Comparison of ENCODE assay signal across 17 cellular contexts in genomic region chr19:35666251-35666913, GRCh38. TPM values are rescaled to one million over a fixed set of nuclear protein-coding genes. Genes with fewer than 3 reads are reported as not detected.
"Had no signal": no experiment of that assay in that cellular context is flagged by ENCODE, and none has a peak within 500 bp of the region (broad histone marks: within the 10 kb centered on the region; RNA-seq: fewer than 3 reads in every experiment).

TSS of gene UPK1A (plus strand) at chr19:35666517. CDS start at chr19:35666813, 296 bp downstream.

- H3K36me3 ChIP-seq: colonic mucosa, ovary, thyroid gland had no signal

- H3K4me3 ChIP-seq: colonic mucosa, ovary, thyroid gland had no signal

- H3K9me3 ChIP-seq: colonic mucosa, ovary, thyroid gland had no signal

- H3K27ac ChIP-seq: colonic mucosa, ovary, thyroid gland had no signal

- H3K9me3 Mint-ChIP-seq: activated CD4-positive, alpha-beta memory T cell treated with anti-CD3 and anti-CD28 coated beads for 36 hours; nephron; T-helper 2 cell treated with Interferon-gamma antibody and Interleukin-4, amounts not matched to agents 5 μg/mL and 100 μg/mL, for 36 hours had no signal

- H3K27me3 ChIP-seq: colonic mucosa, ovary, thyroid gland had no signal

- H3K4me3 Mint-ChIP-seq: activated CD4-positive, alpha-beta memory T cell treated with anti-CD3 and anti-CD28 coated beads for 36 hours; nephron; T-helper 2 cell treated with Interferon-gamma antibody and Interleukin-4, amounts not matched to agents 5 μg/mL and 100 μg/mL, for 36 hours had no signal

- DNase-seq: activated CD4-positive, alpha-beta memory T cell treated with anti-CD3 and anti-CD28 coated beads for 36 hours; activated gamma-delta T cell treated with Interleukin-2 at 50 U/mL for 16 hours; activated T-cell treated with anti-CD3 and anti-CD28 coated beads, Interleukin-2, amount 50 U/mL, for 48 hours; caudate nucleus; colonic mucosa; effector CD8-positive, alpha-beta T cell; hippocampal formation; kidney glomerular epithelial cell; ovary; stimulated activated CD4-positive, alpha-beta T cell treated with anti-CD3 and anti-CD28 coated beads, Interleukin-4, amount 100 ng/mL, for 1 hour; stimulated activated CD8-positive, alpha-beta memory T cell treated with anti-CD3 and anti-CD28 coated beads, Interleukin-4, amount 100 ng/mL, for 48 hours; SW 1271; thyroid gland had no signal

- ATAC-seq: activated CD4-positive, CD25-positive, alpha-beta regulatory T cell treated with anti-CD3 and anti-CD28 coated beads, Interleukin-2, amount 50 U/mL, for 24 hours had no signal

- H3K4me1 Mint-ChIP-seq: nephron had no signal

- H3K4me1 ChIP-seq: colonic mucosa, thyroid gland had no signal

- H3K27ac Mint-ChIP-seq: activated CD4-positive, alpha-beta memory T cell treated with anti-CD3 and anti-CD28 coated beads for 36 hours; nephron; T-helper 2 cell treated with Interferon-gamma antibody and Interleukin-4, amounts not matched to agents 5 μg/mL and 100 μg/mL, for 36 hours had no signal

RNA-seq across cellular contexts. Expression of gene UPK1A, which starts in this region (rescaled TPM):
- total RNA-seq: colonic mucosa, lung microvascular endothelial cell, ovary, thyroid gland had no signal
